24 cellular contexts compared by ENCODE assay signal in genomic region chr15:100334456-100334855, GRCh38.
"Had no signal": no experiment of that assay in that cellular context is flagged by ENCODE, and none has a peak within 500 bp of the region (broad histone marks: within the 10 kb centered on the region; RNA-seq: fewer than 3 reads in every experiment).

No MANE protein-coding gene starts in this region.

- H3K27ac Mint-ChIP-seq: activated B cell treated with CpG ODN at 0.5 μM for 24 hours; activated CD4-positive, alpha-beta T cell treated with anti-CD3 and anti-CD28 coated beads for 36 hours; activated CD8-positive, alpha-beta memory T cell treated with anti-CD3 and anti-CD28 coated beads, Interleukin-2, amount 10 ng/mL, durations not matched to agents 7 days and 5 days; activated T-helper 2 cell treated with anti-CD3 and anti-CD28 coated beads, Interferon-gamma antibody, Interleukin-2, Interleukin-4, amounts not matched to agents 10 μg/mL and 5 μg/mL and 100 μg/mL, durations not matched to agents 14 hours and 24 hours and 36 hours; memory B cell had no signal

- H3K4me1 Mint-ChIP-seq: activated B cell treated with CpG ODN at 0.5 μM for 24 hours had no signal

- H3K9me3 ChIP-seq: body of pancreas, esophagus squamous epithelium, gastrocnemius medialis, prostate gland, SJSA1, testis had no signal

- H3K4me3 ChIP-seq: body of pancreas, cardiac muscle cell, esophagus squamous epithelium, gastrocnemius medialis, prostate gland, SJSA1, testis had no signal

- H3K4me3 Mint-ChIP-seq: activated B cell treated with CpG ODN at 0.5 μM for 24 hours; activated CD4-positive, alpha-beta T cell treated with anti-CD3 and anti-CD28 coated beads for 36 hours; activated CD8-positive, alpha-beta memory T cell treated with anti-CD3 and anti-CD28 coated beads, Interleukin-2, amount 10 ng/mL, durations not matched to agents 7 days and 5 days; activated CD8-positive, alpha-beta T cell treated with anti-CD3 and anti-CD28 coated beads for 36 hours; memory B cell; type B pancreatic cell had no signal

- H3K9me3 Mint-ChIP-seq: activated B cell treated with CpG ODN at 0.5 μM for 24 hours; activated CD8-positive, alpha-beta T cell treated with anti-CD3 and anti-CD28 coated beads for 36 hours; activated T-helper 2 cell treated with anti-CD3 and anti-CD28 coated beads, Interferon-gamma antibody, Interleukin-2, Interleukin-4, amounts not matched to agents 10 μg/mL and 5 μg/mL and 100 μg/mL, durations not matched to agents 14 hours and 24 hours and 36 hours; memory B cell; type B pancreatic cell had no signal

- H3K36me3 ChIP-seq: cardiac muscle cell, gastrocnemius medialis, prostate gland, SJSA1 had no signal

- H3K4me1 ChIP-seq: gastrocnemius medialis, prostate gland, SJSA1, testis had no signal

- H3K27ac ChIP-seq: cardiac muscle cell, esophagus squamous epithelium, gastrocnemius medialis, prostate gland, SJSA1, testis had no signal

- H3K27me3 ChIP-seq: body of pancreas, esophagus squamous epithelium, gastrocnemius medialis, testis had no signal

- ATAC-seq: activated CD4-positive, alpha-beta T cell treated with anti-CD3 and anti-CD28 coated beads for 36 hours; activated CD8-positive, alpha-beta memory T cell treated with anti-CD3 and anti-CD28 coated beads, Interleukin-2, amount 10 ng/mL, durations not matched to agents 7 days and 5 days; activated CD8-positive, alpha-beta T cell treated with anti-CD3 and anti-CD28 coated beads for 36 hours; gastrocnemius medialis; left cardiac atrium had no signal

- H3K36me3 Mint-ChIP-seq: activated CD8-positive, alpha-beta memory T cell treated with anti-CD3 and anti-CD28 coated beads, Interleukin-2, amount 10 ng/mL, durations not matched to agents 7 days and 5 days; memory B cell; type B pancreatic cell had no signal

- DNase-seq: activated B cell treated with CpG ODN at 0.5 μM for 24 hours; activated CD4-positive, alpha-beta T cell treated with anti-CD3 and anti-CD28 coated beads for 36 hours; activated CD8-positive, alpha-beta memory T cell treated with anti-CD3 and anti-CD28 coated beads, Interleukin-2, amount 10 ng/mL, durations not matched to agents 7 days and 5 days; activated CD8-positive, alpha-beta T cell treated with anti-CD3 and anti-CD28 coated beads for 36 hours; activated naive CD4-positive, alpha-beta T cell treated with Interleukin-2 at 50 U/mL for 16 hours; activated T-cell treated with anti-CD3 and anti-CD28 coated beads, Interleukin-2, amount 50 U/mL, for 1 hour; anterior cingulate cortex; body of pancreas; effector memory CD4-positive, alpha-beta T cell; esophagus squamous epithelium; gastrocnemius medialis; hypothalamus; left cardiac atrium; stimulated activated CD4-positive, alpha-beta T cell treated with anti-CD3 and anti-CD28 coated beads, Interleukin-2, amount 100 ng/mL, for 48 hours; stimulated activated CD8-positive, alpha-beta memory T cell treated with anti-CD3 and anti-CD28 coated beads, Interleukin-4, amount 100 ng/mL, for 48 hours; stimulated activated naive CD4-positive, alpha-beta T cell; T1000; testis had no signal
